ENCODE assay signal across 1 cellular context in the genomic region with DNA sequence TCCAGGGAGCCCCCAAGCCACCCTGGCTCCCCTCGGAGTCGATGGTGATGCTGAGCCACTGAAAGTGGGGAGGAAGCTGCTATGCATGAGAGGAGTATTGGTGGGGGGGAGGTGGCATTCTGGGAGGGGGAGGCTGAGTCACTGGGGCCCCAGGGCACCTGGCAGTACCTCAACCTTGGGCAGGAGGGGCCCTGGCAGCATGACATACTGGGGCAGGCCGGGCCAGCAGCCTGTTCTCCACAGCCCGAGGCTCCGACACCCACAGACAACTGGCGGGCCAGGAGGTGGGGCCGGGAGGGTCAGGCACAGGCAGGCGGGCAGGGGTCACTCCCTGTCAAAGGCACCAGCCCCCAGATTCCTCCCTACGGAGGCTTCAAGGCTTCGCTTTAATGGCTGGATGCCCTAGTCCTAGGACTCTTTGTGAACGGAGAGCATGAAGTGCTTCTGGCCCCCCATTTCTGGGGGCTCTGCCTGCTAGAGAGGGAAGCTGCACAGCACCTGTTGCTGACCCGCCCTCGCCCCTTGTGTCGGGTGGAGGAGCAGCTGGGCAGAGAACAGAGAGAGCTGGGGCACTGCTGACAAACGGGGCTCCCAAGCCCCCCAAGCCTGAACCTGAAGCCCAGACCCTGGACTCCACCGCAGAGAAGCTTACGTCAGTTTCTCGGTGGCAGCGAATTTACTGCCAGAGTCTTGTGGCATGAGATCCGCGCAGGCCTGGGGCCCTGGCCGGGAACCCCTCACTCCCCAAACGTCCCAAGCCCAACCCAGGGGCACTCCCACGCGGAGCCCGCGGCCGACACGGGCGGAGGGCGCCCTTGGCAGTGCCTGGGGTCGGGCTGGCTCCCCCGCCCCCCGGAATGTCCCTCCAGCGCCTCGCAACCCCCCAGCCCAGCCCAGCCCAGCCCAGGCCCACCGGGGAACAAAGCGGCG.
TF ChIP-seq lines count a peak whose summit lies in the region.

No MANE protein-coding gene starts in this region.

TF ChIP-seq in HepG2, 621 proteins besides CTCF, POLR2A, EP300 and RAD21 (continued from another document and continues in another):
- 0 out of 2 replicates have a peak, but pooled peaks have one; percentile 30 for TF ChIP-seq FOSL2 (CRISPR knock-in tag; IDR thresholded peaks at IDR 0.05)
- 0 out of 2 replicates have a peak, but pooled peaks have one; percentile 9 for TF ChIP-seq FOXO1 (CRISPR knock-in tag; IDR thresholded peaks at IDR 0.05)
- 0 out of 2 replicates have a peak, but pooled peaks have one; percentile 4 for TF ChIP-seq ZNF816 (CRISPR knock-in tag; IDR thresholded peaks at IDR 0.05; ENCODE audit: borderline replicate concordance)
- TF ChIP-seq, protein P1, sequence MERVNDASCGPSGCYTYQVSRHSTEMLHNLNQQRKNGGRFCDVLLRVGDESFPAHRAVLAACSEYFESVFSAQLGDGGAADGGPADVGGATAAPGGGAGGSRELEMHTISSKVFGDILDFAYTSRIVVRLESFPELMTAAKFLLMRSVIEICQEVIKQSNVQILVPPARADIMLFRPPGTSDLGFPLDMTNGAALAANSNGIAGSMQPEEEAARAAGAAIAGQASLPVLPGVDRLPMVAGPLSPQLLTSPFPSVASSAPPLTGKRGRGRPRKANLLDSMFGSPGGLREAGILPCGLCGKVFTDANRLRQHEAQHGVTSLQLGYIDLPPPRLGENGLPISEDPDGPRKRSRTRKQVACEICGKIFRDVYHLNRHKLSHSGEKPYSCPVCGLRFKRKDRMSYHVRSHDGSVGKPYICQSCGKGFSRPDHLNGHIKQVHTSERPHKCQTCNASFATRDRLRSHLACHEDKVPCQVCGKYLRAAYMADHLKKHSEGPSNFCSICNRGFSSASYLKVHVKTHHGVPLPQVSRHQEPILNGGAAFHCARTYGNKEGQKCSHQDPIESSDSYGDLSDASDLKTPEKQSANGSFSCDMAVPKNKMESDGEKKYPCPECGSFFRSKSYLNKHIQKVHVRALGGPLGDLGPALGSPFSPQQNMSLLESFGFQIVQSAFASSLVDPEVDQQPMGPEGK (CRISPR knock-in tag; IDR thresholded peaks at IDR 0.05): peak; percentile 55
- no peak for TF ChIP-seq ZSCAN29 (CRISPR knock-in tag; conservative IDR thresholded peaks at IDR 0.05)
- 0 out of 2 replicates have a peak, but pooled peaks have one; percentile 11 for TF ChIP-seq ZZZ3 (CRISPR knock-in tag; IDR thresholded peaks at IDR 0.05; ENCODE audit: borderline replicate concordance)
- TF ChIP-seq PAXIP1 (CRISPR knock-in tag; conservative IDR thresholded peaks at IDR 0.05): 0 out of 2 replicates have a peak, but pooled peaks have one; percentile 15
- TF ChIP-seq GATAD1 (CRISPR knock-in tag; IDR thresholded peaks at IDR 0.05): peak; percentile 28; the same call in 1 of the 2 replicates
- TF ChIP-seq NRL (CRISPR knock-in tag; IDR thresholded peaks at IDR 0.05; ENCODE audit: borderline replicate concordance): 0 out of 2 replicates have a peak, but pooled peaks have one; percentile 43
- peak; percentile 75 for TF ChIP-seq HNRNPL (IDR thresholded peaks at IDR 0.05; ENCODE audit: low read depth, low read length)
- 0 out of 2 replicates have a peak, but pooled peaks have one; percentile 25 for TF ChIP-seq ZNF292 (CRISPR knock-in tag; IDR thresholded peaks at IDR 0.05; ENCODE audit: borderline replicate concordance, low read depth)
- peak; percentile 71 for TF ChIP-seq JUN (CRISPR knock-in tag; IDR thresholded peaks at IDR 0.05)
- no peak for TF ChIP-seq NCOA2 (CRISPR knock-in tag; IDR thresholded peaks at IDR 0.05)
- no peak for TF ChIP-seq BRD4 (CRISPR knock-in tag; IDR thresholded peaks at IDR 0.05)
- no peak for TF ChIP-seq THAP11 (CRISPR knock-in tag; IDR thresholded peaks at IDR 0.05)
- TF ChIP-seq GPBP1L1 (CRISPR knock-in tag; IDR thresholded peaks at IDR 0.05): no peak
- no peak for TF ChIP-seq ZNF407 (CRISPR knock-in tag; IDR thresholded peaks at IDR 0.05; ENCODE audit: not compliant biosample characterization)
- TF ChIP-seq SAP130 (CRISPR knock-in tag; IDR thresholded peaks at IDR 0.05; ENCODE audit: low read depth): peak; percentile 52
- TF ChIP-seq, protein P2, sequence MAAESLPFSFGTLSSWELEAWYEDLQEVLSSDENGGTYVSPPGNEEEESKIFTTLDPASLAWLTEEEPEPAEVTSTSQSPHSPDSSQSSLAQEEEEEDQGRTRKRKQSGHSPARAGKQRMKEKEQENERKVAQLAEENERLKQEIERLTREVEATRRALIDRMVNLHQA (CRISPR knock-in tag; IDR thresholded peaks at IDR 0.05): no peak
- no peak for TF ChIP-seq ZNF569 (CRISPR knock-in tag; IDR thresholded peaks at IDR 0.05; ENCODE audit: borderline replicate concordance)
- peak; percentile 40; the same call in 1 of the 2 replicates for TF ChIP-seq KDM2A (CRISPR knock-in tag; IDR thresholded peaks at IDR 0.05; ENCODE audit: borderline replicate concordance, low read depth)
- TF ChIP-seq, protein P3, sequence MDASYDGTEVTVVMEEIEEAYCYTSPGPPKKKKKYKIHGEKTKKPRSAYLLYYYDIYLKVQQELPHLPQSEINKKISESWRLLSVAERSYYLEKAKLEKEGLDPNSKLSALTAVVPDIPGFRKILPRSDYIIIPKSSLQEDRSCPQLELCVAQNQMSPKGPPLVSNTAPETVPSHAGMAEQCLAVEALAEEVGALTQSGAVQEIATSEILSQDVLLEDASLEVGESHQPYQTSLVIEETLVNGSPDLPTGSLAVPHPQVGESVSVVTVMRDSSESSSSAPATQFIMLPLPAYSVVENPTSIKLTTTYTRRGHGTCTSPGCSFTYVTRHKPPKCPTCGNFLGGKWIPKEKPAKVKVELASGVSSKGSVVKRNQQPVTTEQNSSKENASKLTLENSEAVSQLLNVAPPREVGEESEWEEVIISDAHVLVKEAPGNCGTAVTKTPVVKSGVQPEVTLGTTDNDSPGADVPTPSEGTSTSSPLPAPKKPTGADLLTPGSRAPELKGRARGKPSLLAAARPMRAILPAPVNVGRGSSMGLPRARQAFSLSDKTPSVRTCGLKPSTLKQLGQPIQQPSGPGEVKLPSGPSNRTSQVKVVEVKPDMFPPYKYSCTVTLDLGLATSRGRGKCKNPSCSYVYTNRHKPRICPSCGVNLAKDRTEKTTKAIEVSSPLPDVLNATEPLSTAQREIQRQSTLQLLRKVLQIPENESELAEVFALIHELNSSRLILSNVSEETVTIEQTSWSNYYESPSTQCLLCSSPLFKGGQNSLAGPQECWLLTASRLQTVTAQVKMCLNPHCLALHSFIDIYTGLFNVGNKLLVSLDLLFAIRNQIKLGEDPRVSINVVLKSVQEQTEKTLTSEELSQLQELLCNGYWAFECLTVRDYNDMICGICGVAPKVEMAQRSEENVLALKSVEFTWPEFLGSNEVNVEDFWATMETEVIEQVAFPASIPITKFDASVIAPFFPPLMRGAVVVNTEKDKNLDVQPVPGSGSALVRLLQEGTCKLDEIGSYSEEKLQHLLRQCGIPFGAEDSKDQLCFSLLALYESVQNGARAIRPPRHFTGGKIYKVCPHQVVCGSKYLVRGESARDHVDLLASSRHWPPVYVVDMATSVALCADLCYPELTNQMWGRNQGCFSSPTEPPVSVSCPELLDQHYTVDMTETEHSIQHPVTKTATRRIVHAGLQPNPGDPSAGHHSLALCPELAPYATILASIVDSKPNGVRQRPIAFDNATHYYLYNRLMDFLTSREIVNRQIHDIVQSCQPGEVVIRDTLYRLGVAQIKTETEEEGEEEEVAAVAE (CRISPR knock-in tag; IDR thresholded peaks at IDR 0.05; ENCODE audit: borderline replicate concordance): no peak
